In genomic region chrX:22389544-22390243, GRCh38 we compare ENCODE assay signal across 12 cellular contexts.
DNase-seq lines count a peak whose midpoint lies in the region; TF ChIP-seq lines count a peak whose summit lies in the region.
"Had no signal": no experiment of that assay in that cellular context is flagged by ENCODE, and none has a peak within 500 bp of the region (broad histone marks: within the 10 kb centered on the region; RNA-seq: fewer than 3 reads in every experiment).

No MANE protein-coding gene starts in this region.

- H3K36me3 Mint-ChIP-seq in activated naive CD8-positive, alpha-beta T cell treated with anti-CD3 and anti-CD28 coated beads for 36 hours: no peaks in the 10 kb centered on the region
- H3K36me3 Mint-ChIP-seq: CD4-positive, alpha-beta memory T cell had no signal

- no peaks in the 10 kb centered on the region for H3K27me3 ChIP-seq in brain microvascular endothelial cell (replicated peaks)
- H3K27me3 ChIP-seq in muscle layer of colon (ENCODE audit: control insufficient read depth in 1 of 2, insufficient read depth in 2 of 2, low read length in 2 of 2): no peaks in the 10 kb centered on the region

- no peaks in the 10 kb centered on the region for H3K4me1 Mint-ChIP-seq in activated naive CD8-positive, alpha-beta T cell treated with anti-CD3 and anti-CD28 coated beads for 36 hours
- H3K4me1 Mint-ChIP-seq: CD4-positive, alpha-beta memory T cell had no signal

- H3K4me3 ChIP-seq in brain microvascular endothelial cell (ENCODE audit: low read depth, low read length) (no peak overlapping the region), muscle layer of colon (ENCODE audit: low read depth in 1 of 2, low read length in 2 of 2) (no peak overlapping the region)

- H3K9me3 ChIP-seq in muscle layer of colon (ENCODE audit: low read length): no peaks in the 10 kb centered on the region

- DNase-seq in AG20443 (ENCODE audit: low spot score) (peak; percentile 31), NCI-H146 (lab: John Stamatoyannopoulos, UW) (peak; percentile 49), brain microvascular endothelial cell (peak; percentile 75), G401 (ENCODE audit: low spot score) (no peak), NOMO-1 treated with DMSO at 0.1 percent for 48 hours (lab: John Stamatoyannopoulos, UW; ENCODE audit: unreplicated experiment) (no peak)
- no peak for DNase-seq in stimulated activated CD4-positive, alpha-beta T cell treated with anti-CD3 and anti-CD28 coated beads, Interleukin-12 subunit alpha, Interleukin-12 subunit beta, amount 100 ng/mL, for 4 hours
- no peak for DNase-seq in activated naive CD8-positive, alpha-beta T cell treated with anti-CD3 and anti-CD28 coated beads for 36 hours
- DNase-seq: activated T-cell treated with anti-CD3 and anti-CD28 coated beads, Interleukin-2, amount 50 U/mL, for 24 hours; CD4-positive, alpha-beta memory T cell; midbrain had no signal

- no peaks in the 10 kb centered on the region for H3K27me3 Mint-ChIP-seq in activated naive CD8-positive, alpha-beta T cell treated with anti-CD3 and anti-CD28 coated beads for 36 hours
- H3K27me3 Mint-ChIP-seq: CD4-positive, alpha-beta memory T cell had no signal

- peaks cover 12% of the 10 kb centered on the region for H3K4me1 ChIP-seq in muscle layer of colon (ENCODE audit: insufficient read depth, low read length)

- TF ChIP-seq CTCF in brain microvascular endothelial cell (IDR thresholded peaks at IDR 0.05; ENCODE audit: low read depth, low read length, missing control alignments): no peak

- in situ Hi-C loops in brain microvascular endothelial cell (cut with HindIII; ENCODE audit: low pct_ligation_motif_present, low sequenced_read_pairs) (no loop called here), G401 (cut with HindIII; ENCODE audit: low sequenced_read_pairs) (no loop called here)

- H3K9ac ChIP-seq in muscle layer of colon (ENCODE audit: low read length): no peak overlapping the region

- H3K4me3 Mint-ChIP-seq in activated naive CD8-positive, alpha-beta T cell treated with anti-CD3 and anti-CD28 coated beads for 36 hours: no peak overlapping the region
- H3K4me3 Mint-ChIP-seq: activated T-cell treated with anti-CD3 and anti-CD28 coated beads, Interleukin-2, amount 50 U/mL, for 24 hours; CD4-positive, alpha-beta memory T cell; endodermal cell had no signal

- H3K36me3 ChIP-seq in brain microvascular endothelial cell (replicated peaks) (no peaks in the 10 kb centered on the region), muscle layer of colon (ENCODE audit: insufficient read depth, low read length) (no peaks in the 10 kb centered on the region)

- no peak overlapping the region for H3K27ac Mint-ChIP-seq in activated naive CD8-positive, alpha-beta T cell treated with anti-CD3 and anti-CD28 coated beads for 36 hours
- H3K27ac Mint-ChIP-seq: activated T-cell treated with anti-CD3 and anti-CD28 coated beads, Interleukin-2, amount 50 U/mL, for 24 hours; CD4-positive, alpha-beta memory T cell; endodermal cell had no signal

- no peaks in the 10 kb centered on the region for H3K9me3 Mint-ChIP-seq in activated naive CD8-positive, alpha-beta T cell treated with anti-CD3 and anti-CD28 coated beads for 36 hours
- H3K9me3 Mint-ChIP-seq: activated T-cell treated with anti-CD3 and anti-CD28 coated beads, Interleukin-2, amount 50 U/mL, for 24 hours; CD4-positive, alpha-beta memory T cell; endodermal cell had no signal

- H3K27ac ChIP-seq in brain microvascular endothelial cell (peak overlapping the region; percentile 95), muscle layer of colon (ENCODE audit: low read depth, low read length) (peak overlapping the region; percentile 39)

Comparison
In these comparisons a context has a peak if more than half of its experiments do, and no peak if none do; other contexts are left out.
1. DNase-seq: peak in AG20443 (single experiment), NCI-H146 (single experiment) and brain microvascular endothelial cell (single experiment); none in G401 (single experiment), NOMO-1 treated with DMSO at 0.1 percent for 48 hours (single experiment), stimulated activated CD4-positive, alpha-beta T cell treated with anti-CD3 and anti-CD28 coated beads, Interleukin-12 subunit alpha, Interleukin-12 subunit beta, amount 100 ng/mL, for 4 hours (single experiment) and activated naive CD8-positive, alpha-beta T cell treated with anti-CD3 and anti-CD28 coated beads for 36 hours (single experiment).